Comparison of ENCODE assay signal across 21 cellular contexts in the genomic region with DNA sequence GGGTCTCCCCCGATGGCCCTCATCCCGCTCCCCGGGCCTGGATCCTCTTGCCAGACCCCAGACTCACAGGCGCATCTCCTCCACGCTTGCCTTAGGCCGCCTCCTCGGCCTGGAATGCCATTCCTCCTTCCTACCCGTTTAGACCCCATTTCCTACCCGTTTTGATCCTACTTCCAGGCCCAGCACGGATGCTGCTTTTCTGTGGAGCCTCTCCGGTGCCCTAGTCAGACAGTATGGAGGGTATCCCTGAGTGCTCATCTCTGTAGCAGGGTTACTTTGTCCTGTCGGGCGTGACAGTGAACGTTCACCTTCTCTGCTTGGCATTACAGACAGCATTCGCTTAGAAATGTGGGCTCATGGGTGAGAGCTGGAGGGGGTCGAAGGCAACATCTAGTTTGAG. TPM values are rescaled to one million over a fixed set of nuclear protein-coding genes. Genes with fewer than 3 reads are reported as not detected.
"Had no signal": no experiment of that assay in that cellular context is flagged by ENCODE, and none has a peak within 500 bp of the region (broad histone marks: within the 10 kb centered on the region; RNA-seq: fewer than 3 reads in every experiment).

No MANE protein-coding gene starts in this region.

- H3K4me1 ChIP-seq: ascending aorta, parathyroid adenoma had no signal

- H3K4me3 ChIP-seq: ascending aorta, tibial nerve, vagina had no signal

- H2AFZ ChIP-seq: parathyroid adenoma had no signal

- H3K27me3 Mint-ChIP-seq: activated naive CD4-positive, alpha-beta T cell treated with anti-CD3 and anti-CD28 coated beads, Interleukin-2, amount 50 U/mL, for 24 hours; naive thymus-derived CD8-positive, alpha-beta T cell had no signal

- H3K27ac Mint-ChIP-seq: activated naive CD4-positive, alpha-beta T cell treated with anti-CD3 and anti-CD28 coated beads, Interleukin-2, amount 50 U/mL, for 24 hours; activated T-cell treated with anti-CD3 and anti-CD28 coated beads, Interleukin-2, amount 50 U/mL, for 72 hours; memory B cell had no signal

- H3K36me3 ChIP-seq: ascending aorta, neutrophil, tibial nerve, vagina had no signal

- H3K27me3 ChIP-seq: ascending aorta, neutrophil, tibial nerve, vagina had no signal

- H3K9me3 ChIP-seq: ascending aorta, neutrophil, tibial nerve, vagina had no signal

- H3K4me3 Mint-ChIP-seq: activated naive CD4-positive, alpha-beta T cell treated with anti-CD3 and anti-CD28 coated beads, Interleukin-2, amount 50 U/mL, for 24 hours; activated T-cell treated with anti-CD3 and anti-CD28 coated beads, Interleukin-2, amount 50 U/mL, for 72 hours; memory B cell; naive thymus-derived CD8-positive, alpha-beta T cell had no signal

- H3K9me3 Mint-ChIP-seq: activated naive CD4-positive, alpha-beta T cell treated with anti-CD3 and anti-CD28 coated beads, Interleukin-2, amount 50 U/mL, for 24 hours; activated T-cell treated with anti-CD3 and anti-CD28 coated beads, Interleukin-2, amount 50 U/mL, for 72 hours; memory B cell; naive thymus-derived CD8-positive, alpha-beta T cell had no signal

- H3K36me3 Mint-ChIP-seq: activated naive CD4-positive, alpha-beta T cell treated with anti-CD3 and anti-CD28 coated beads, Interleukin-2, amount 50 U/mL, for 24 hours; memory B cell; naive thymus-derived CD8-positive, alpha-beta T cell had no signal

- H3K9ac ChIP-seq: parathyroid adenoma had no signal

- DNase-seq: activated CD4-positive, alpha-beta T cell treated with anti-CD3 and anti-CD28 coated beads for 1 hour; activated CD8-positive, alpha-beta memory T cell treated with anti-CD3 and anti-CD28 coated beads for 24 hours; activated gamma-delta T cell; activated T-cell treated with anti-CD3 and anti-CD28 coated beads, Interleukin-2, amount 50 U/mL, for 72 hours; cerebellar nuclear complex; effector CD8-positive, alpha-beta T cell; foreskin melanocyte; naive thymus-derived CD8-positive, alpha-beta T cell; stimulated activated naive CD4-positive, alpha-beta T cell; SW 1271; T-helper 2 cell had no signal

- H3K27ac ChIP-seq: ascending aorta, neutrophil, parathyroid adenoma, vagina, VCaP had no signal

- H3K4me1 Mint-ChIP-seq: activated naive CD4-positive, alpha-beta T cell treated with anti-CD3 and anti-CD28 coated beads, Interleukin-2, amount 50 U/mL, for 24 hours; memory B cell had no signal

RNA-seq across cellular contexts. Expression of a gene that starts 9.3 kb away (rescaled TPM):
- total RNA-seq: ascending aorta, bronchial epithelial cell, kidney epithelial cell had no signal
